In genomic region chr6:152117156-152118129, GRCh38 we compare ENCODE assay signal across 12 cellular contexts.
DNase-seq lines count a peak whose midpoint lies in the region; ATAC-seq, FAIRE-seq and TF ChIP-seq lines count a peak whose summit lies in the region.
"Had no signal": no experiment of that assay in that cellular context is flagged by ENCODE, and none has a peak within 500 bp of the region (broad histone marks: within the 10 kb centered on the region; RNA-seq: fewer than 3 reads in every experiment).

No MANE protein-coding gene starts in this region.

- H3K79me2 ChIP-seq in trophoblast cell (ENCODE audit: control insufficient read depth, insufficient read depth, low read length, poor library complexity): no peaks in the 10 kb centered on the region

- FAIRE-seq in GM19239 (lab: Jason Lieb, UNC): no peak
- FAIRE-seq: A549 had no signal

- H3K36me3 Mint-ChIP-seq in activated naive CD4-positive, alpha-beta T cell treated with anti-CD3 and anti-CD28 coated beads, Interleukin-2, amount 50 U/mL, for 72 hours: peaks cover 17 to 31% of the 10 kb centered on the region in 2 donors
- peaks cover 24% of the 10 kb centered on the region for H3K36me3 Mint-ChIP-seq in activated naive CD4-positive, alpha-beta T cell treated with anti-CD3 and anti-CD28 coated beads for 36 hours (ENCODE audit: low read depth)
- H3K36me3 Mint-ChIP-seq in activated CD8-positive, alpha-beta T cell treated with anti-CD3 and anti-CD28 coated beads for 36 hours (ENCODE audit: low read depth): peaks cover 24% of the 10 kb centered on the region

- no peak overlapping the region for H2AK5ac ChIP-seq in trophoblast cell (ENCODE audit: low read length)

- no peak overlapping the region for H2AFZ ChIP-seq in trophoblast cell (ENCODE audit: insufficient read depth, low read length, poor library complexity)

- no peak overlapping the region for H3K4ac ChIP-seq in trophoblast cell (ENCODE audit: low read depth, low read length)

- H3K18ac ChIP-seq in trophoblast cell (ENCODE audit: low read length): no peak overlapping the region

- intact Hi-C loops in activated naive CD4-positive, alpha-beta T cell treated with anti-CD3 and anti-CD28 coated beads for 36 hours (cut with micrococcal nuclease): no loop called here
- intact Hi-C loops in activated CD8-positive, alpha-beta T cell treated with anti-CD3 and anti-CD28 coated beads for 36 hours (cut with micrococcal nuclease): no loop called here

- H3K36me3 ChIP-seq in skeletal muscle tissue (ENCODE audit: control insufficient read depth in 3 of 3, insufficient read depth in 3 of 3, low read length in 3 of 3) (peaks cover 16 to 28% (median 27%) of the 10 kb centered on the region in 3 donors), trophoblast cell (ENCODE audit: control insufficient read depth in 1 of 2, insufficient read depth in 2 of 2, low read length in 2 of 2) (peaks cover 0 to 2% of the 10 kb centered on the region in 2 experiments)

- H3K9me3 ChIP-seq in skeletal muscle tissue (ENCODE audit: control insufficient read depth in 3 of 3, low read length in 3 of 3): no peaks in the 10 kb centered on the region
- peaks cover 1% of the 10 kb centered on the region for H3K9me3 ChIP-seq in trophoblast cell (ENCODE audit: insufficient read depth, low read depth, low read length)
- H3K9me3 ChIP-seq: A549 had no signal

- H2BK120ac ChIP-seq in trophoblast cell (ENCODE audit: insufficient read depth, low read length, poor library complexity): no peak overlapping the region

- H3K9ac ChIP-seq in skeletal muscle tissue (ENCODE audit: low read depth in 1 of 3, low read length in 3 of 3) (peak overlapping the region in 2 of 3 donors; percentile 17 to 34), trophoblast cell (ENCODE audit: low read length) (no peak overlapping the region)

- H3K4me1 ChIP-seq in skeletal muscle tissue (ENCODE audit: control insufficient read depth in 3 of 3, insufficient read depth in 3 of 3, low read length in 3 of 3) (peaks cover 24 to 29% (median 29%) of the 10 kb centered on the region in 3 donors), trophoblast cell (ENCODE audit: control insufficient read depth in 1 of 2, insufficient read depth in 2 of 2, low read length in 2 of 2) (no peaks in the 10 kb centered on the region)
- H3K4me1 ChIP-seq: A549 had no signal

- H3K23ac ChIP-seq in trophoblast cell (ENCODE audit: low read length): no peak overlapping the region

- no peak overlapping the region for H3K4me3 Mint-ChIP-seq in activated naive CD4-positive, alpha-beta T cell treated with anti-CD3 and anti-CD28 coated beads for 36 hours
- H3K4me3 Mint-ChIP-seq in activated CD8-positive, alpha-beta T cell treated with anti-CD3 and anti-CD28 coated beads for 36 hours: no peak overlapping the region

- H3K79me1 ChIP-seq in trophoblast cell (ENCODE audit: low read length): no peaks in the 10 kb centered on the region

- H3K27ac ChIP-seq in skeletal muscle tissue (ENCODE audit: low read depth, low read length) (no peak overlapping the region), trophoblast cell (ENCODE audit: low read depth, low read length) (no peak overlapping the region)
- H3K27ac ChIP-seq: A549 had no signal

- H3K27me3 ChIP-seq in skeletal muscle tissue (ENCODE audit: control insufficient read depth in 3 of 3, insufficient read depth in 3 of 3, low read length in 3 of 3) (no peaks in the 10 kb centered on the region), trophoblast cell (ENCODE audit: insufficient read depth, low read length) (no peaks in the 10 kb centered on the region)

- no peak overlapping the region for H2BK12ac ChIP-seq in trophoblast cell (ENCODE audit: low read length)

- peak; percentile 28 to 30 for ATAC-seq in activated naive CD4-positive, alpha-beta T cell treated with anti-CD3 and anti-CD28 coated beads, Interleukin-2, amount 50 U/mL, for 72 hours
- ATAC-seq in HG02870 (IDR thresholded peaks at IDR 0.05; ENCODE audit: unreplicated experiment): peak; percentile 77
- no peak for ATAC-seq in activated CD8-positive, alpha-beta T cell treated with anti-CD3 and anti-CD28 coated beads for 36 hours
- ATAC-seq: A549 had no signal

- peaks cover 3% of the 10 kb centered on the region for H3K4me1 Mint-ChIP-seq in activated naive CD4-positive, alpha-beta T cell treated with anti-CD3 and anti-CD28 coated beads for 36 hours (ENCODE audit: low read depth)
- H3K4me1 Mint-ChIP-seq in activated CD8-positive, alpha-beta T cell treated with anti-CD3 and anti-CD28 coated beads for 36 hours (ENCODE audit: low read depth): peaks cover 9% of the 10 kb centered on the region

- no peak overlapping the region for H3K4me2 ChIP-seq in trophoblast cell (ENCODE audit: low read length)
- H3K4me2 ChIP-seq: A549 had no signal

- no peak overlapping the region for H3K14ac ChIP-seq in trophoblast cell (ENCODE audit: low read length)

- H4K12ac ChIP-seq in trophoblast cell (ENCODE audit: low read depth, low read length): no peak overlapping the region

- no peak for TF ChIP-seq CTCF in activated CD8-positive, alpha-beta T cell treated with anti-CD3 and anti-CD28 coated beads for 36 hours (IDR thresholded peaks at IDR 0.05)

- POLR2A ChIA-PET in activated CD8-positive, alpha-beta T cell treated with anti-CD3 and anti-CD28 coated beads for 36 hours (lab: Charles Lee): no interaction called here

- no peak overlapping the region for H2BK5ac ChIP-seq in trophoblast cell (ENCODE audit: low read depth, low read length, poor library complexity)

- no peak overlapping the region for H3K27ac Mint-ChIP-seq in activated naive CD4-positive, alpha-beta T cell treated with anti-CD3 and anti-CD28 coated beads, Interleukin-2, amount 50 U/mL, for 72 hours
- H3K27ac Mint-ChIP-seq in activated naive CD4-positive, alpha-beta T cell treated with anti-CD3 and anti-CD28 coated beads for 36 hours: no peak overlapping the region
- peak overlapping the region; percentile 13 for H3K27ac Mint-ChIP-seq in activated CD8-positive, alpha-beta T cell treated with anti-CD3 and anti-CD28 coated beads for 36 hours

- H4K91ac ChIP-seq in trophoblast cell (ENCODE audit: low read depth, low read length): no peak overlapping the region

- CTCF ChIA-PET in activated naive CD4-positive, alpha-beta T cell treated with anti-CD3 and anti-CD28 coated beads for 36 hours (lab: Charles Lee): interaction anchor here (0.5 to 0.9 kb wide), 2 partner anchors 25 to 167 kb away, joined by 3 to 4 read pairs; no protein-coding TSS in a partner anchor
- CTCF ChIA-PET in activated CD8-positive, alpha-beta T cell treated with anti-CD3 and anti-CD28 coated beads for 36 hours (lab: Charles Lee): interaction anchor here (1.7 kb wide), 1 partner anchor 352 kb away, joined by 6 read pairs; no protein-coding TSS in a partner anchor

- no peak overlapping the region for H4K8ac ChIP-seq in trophoblast cell (ENCODE audit: low read depth, low read length)

- H3K27me3 Mint-ChIP-seq in activated naive CD4-positive, alpha-beta T cell treated with anti-CD3 and anti-CD28 coated beads for 36 hours (ENCODE audit: low read depth): no peaks in the 10 kb centered on the region
- no peaks in the 10 kb centered on the region for H3K27me3 Mint-ChIP-seq in activated CD8-positive, alpha-beta T cell treated with anti-CD3 and anti-CD28 coated beads for 36 hours

- H3K4me3 ChIP-seq in skeletal muscle tissue (ENCODE audit: low read length in 3 of 3) (no peak overlapping the region), trophoblast cell (ENCODE audit: low read depth, low read length) (no peak overlapping the region)
- H3K4me3 ChIP-seq: A549 had no signal

- DNase-seq in activated naive CD4-positive, alpha-beta T cell treated with anti-CD3 and anti-CD28 coated beads, Interleukin-2, amount 50 U/mL, for 72 hours (ENCODE audit: low spot score in 2 of 2): no peak
- DNase-seq in activated naive CD4-positive, alpha-beta T cell treated with anti-CD3 and anti-CD28 coated beads for 36 hours: no peak
- DNase-seq in activated CD8-positive, alpha-beta T cell treated with anti-CD3 and anti-CD28 coated beads for 36 hours: no peak
- DNase-seq in GM19239 (ENCODE audit: insufficient read length, low spot score) (no peak), trophoblast cell (no peak)
- DNase-seq in stimulated activated CD4-positive, alpha-beta T cell treated with anti-CD3 and anti-CD28 coated beads, Interleukin-4, amount 100 ng/mL, for 24 hours: no peak
- DNase-seq: activated naive CD4-positive, alpha-beta T cell treated with anti-CD3 and anti-CD28 coated beads, Interleukin-2, amount 50 U/mL, for 16 hours; NCI-H510A treated with DMSO at 0.1 percent for 48 hours; stimulated activated CD4-positive, alpha-beta T cell treated with anti-CD3 and anti-CD28 coated beads, Interleukin-15, amount 100 ng/mL, for 24 hours had no signal

- WGBS in trophoblast cell (ENCODE audit: extremely low coverage, insufficient coverage, insufficient read length): no CpG with 5 or more reads among the region's 9 CpGs

- peaks cover 3 to 10% of the 10 kb centered on the region in 2 donors for H3K9me3 Mint-ChIP-seq in activated naive CD4-positive, alpha-beta T cell treated with anti-CD3 and anti-CD28 coated beads, Interleukin-2, amount 50 U/mL, for 72 hours
- peaks cover 4% of the 10 kb centered on the region for H3K9me3 Mint-ChIP-seq in activated naive CD4-positive, alpha-beta T cell treated with anti-CD3 and anti-CD28 coated beads for 36 hours
- H3K9me3 Mint-ChIP-seq in activated CD8-positive, alpha-beta T cell treated with anti-CD3 and anti-CD28 coated beads for 36 hours: peaks cover 2% of the 10 kb centered on the region
